Comparison of ENCODE assay signal across 6 cellular contexts in the genomic region with DNA sequence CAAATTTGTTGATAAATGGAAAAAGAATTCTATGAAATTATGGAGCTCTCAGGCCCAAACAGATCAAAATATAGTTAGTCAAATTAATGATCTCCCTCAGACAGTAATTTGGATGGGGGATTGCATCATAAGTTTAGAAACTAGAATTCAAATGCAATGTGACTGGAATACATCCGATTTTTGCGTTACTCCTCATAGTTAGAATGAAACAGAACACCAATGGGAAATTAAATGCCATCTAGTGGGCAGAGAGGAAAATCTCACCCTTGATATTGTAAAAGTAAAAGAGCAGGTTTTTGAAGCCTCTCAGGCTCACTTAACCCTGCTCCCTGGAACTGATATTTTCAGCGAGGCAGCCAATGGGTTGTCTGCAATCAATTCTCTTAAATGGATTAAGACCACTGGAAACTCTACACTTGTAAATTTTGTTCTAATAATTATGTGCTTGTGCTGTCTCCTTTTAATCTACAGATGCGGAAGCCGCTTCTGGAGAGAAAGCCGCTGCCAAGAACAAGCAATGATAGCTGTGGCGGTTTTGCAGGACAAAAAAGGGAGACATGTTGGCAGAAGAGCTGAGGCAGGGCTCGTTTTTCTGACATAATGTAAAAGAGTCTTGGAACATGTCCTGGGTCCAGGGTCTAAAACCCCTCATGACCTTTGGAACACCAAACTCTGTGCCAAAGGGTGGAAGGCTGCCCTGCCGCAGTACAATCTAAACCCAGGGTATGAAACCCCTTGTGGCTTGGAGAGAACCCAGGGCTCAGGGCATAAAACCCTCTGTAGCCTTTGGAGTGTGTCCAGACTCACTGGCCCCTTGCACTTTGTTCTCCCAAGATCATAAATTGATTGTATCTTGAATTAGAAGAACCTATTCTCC. TPM values are rescaled to one million over a fixed set of nuclear protein-coding genes. Genes with fewer than 3 reads are reported as not detected.
DNase-seq lines count a peak whose midpoint lies in the region; FAIRE-seq and TF ChIP-seq lines count a peak whose summit lies in the region.

No MANE protein-coding gene starts in this region.

- TF ChIP-seq CTCF in A673 (conservative IDR thresholded peaks at IDR 0.05; ENCODE audit: low read depth, low read length) (peak; percentile 68), HFFc6 (IDR thresholded peaks at IDR 0.05) (peak; percentile 78), bronchial epithelial cell (IDR thresholded peaks at IDR 0.05; ENCODE audit: insufficient read depth, low read length, severe bottlenecking) (peak; percentile 41)

- H3K9me3 ChIP-seq in A673 (ENCODE audit: low read depth, low read length, poor library complexity, severe bottlenecking): no peaks in the 10 kb centered on the region

- H3K27ac ChIP-seq in A673 (ENCODE audit: low read depth, low read length, poor library complexity, severe bottlenecking) (peak overlapping the region; percentile 17), rectal smooth muscle tissue (ENCODE audit: low read depth, low read length) (no peak overlapping the region)

- no peak overlapping the region for H3K27ac Mint-ChIP-seq in HFFc6

- H3K36me3 Mint-ChIP-seq in HFFc6 (ENCODE audit: low read depth): peaks cover 43% of the 10 kb centered on the region

- DNase-seq in A673 (ENCODE audit: low spot score): peak; percentile 72
- DNase-seq in HFFc6: peak; percentile 27
- peak; percentile 45 for DNase-seq in bronchial epithelial cell (ENCODE audit: low read depth)
- no peak for DNase-seq in stimulated activated CD4-positive, alpha-beta T cell treated with anti-CD3 and anti-CD28 coated beads, Interleukin-12 subunit alpha, Interleukin-12 subunit beta, amount 100 ng/mL, for 4 hours
- DNase-seq in SK-N-DZ (ENCODE audit: low spot score): no peak

- peaks cover 6% of the 10 kb centered on the region for H3K4me1 Mint-ChIP-seq in HFFc6 (ENCODE audit: low read depth)

- FAIRE-seq in bronchial epithelial cell (lab: Jason Lieb, UNC): no peak

- no peaks in the 10 kb centered on the region for H3K4me1 ChIP-seq in A673 (ENCODE audit: insufficient read depth, low read length, poor library complexity, severe bottlenecking)
- no peaks in the 10 kb centered on the region for H3K4me1 ChIP-seq in rectal smooth muscle tissue (ENCODE audit: control insufficient read depth, insufficient read depth, low read length)

- CTCF ChIA-PET in A673 (lab: Charles Lee): no interaction called here

- H3K4me3 ChIP-seq in A673 (ENCODE audit: low read depth, low read length, poor library complexity, severe bottlenecking) (no peak overlapping the region), bronchial epithelial cell (ENCODE audit: low read depth, low read length) (no peak overlapping the region), rectal smooth muscle tissue (ENCODE audit: low read length) (peak overlapping the region; percentile 13)

- H3K27me3 Mint-ChIP-seq in HFFc6 (ENCODE audit: insufficient read depth): peaks cover 2% of the 10 kb centered on the region; the same call in 1 of the 2 replicates

- POLR2A ChIA-PET in A673 (lab: Charles Lee; ENCODE audit: low non-redundant PET): no interaction called here

- peaks cover 13% of the 10 kb centered on the region for H3K9me3 Mint-ChIP-seq in HFFc6

- H3K4me3 Mint-ChIP-seq in HFFc6: no peak overlapping the region; the same call in 1 of the 2 replicates

- intact Hi-C loops in A673 (cut with micrococcal nuclease; ENCODE audit: unreplicated experiment): loop anchor here (2.0 to 5.0 kb wide), 2 partner anchors 493 to 801 kb away; a partner anchor contains a TSS

- peaks cover 7% of the 10 kb centered on the region for H3K36me3 ChIP-seq in A673 (ENCODE audit: insufficient read depth, low read length, poor library complexity, severe bottlenecking)
- no peaks in the 10 kb centered on the region for H3K36me3 ChIP-seq in bronchial epithelial cell (ENCODE audit: control insufficient read depth, insufficient read depth, low read length)
- H3K36me3 ChIP-seq in rectal smooth muscle tissue (ENCODE audit: control insufficient read depth, insufficient read depth, low read length): peaks cover 4% of the 10 kb centered on the region

- no peaks in the 10 kb centered on the region for H3K27me3 ChIP-seq in A673 (replicated peaks; ENCODE audit: insufficient read depth, low read depth, low read length, poor library complexity)
- no peaks in the 10 kb centered on the region for H3K27me3 ChIP-seq in bronchial epithelial cell (ENCODE audit: control insufficient read depth, insufficient read depth, low read length)
- no peaks in the 10 kb centered on the region for H3K27me3 ChIP-seq in rectal smooth muscle tissue (ENCODE audit: control insufficient read depth, insufficient read depth, low read length)

- H3K9ac ChIP-seq in rectal smooth muscle tissue (ENCODE audit: low read length): no peak overlapping the region

- no TSS peak for BruUV-seq in A673 (replicated peaks; lab: Mats Ljungman, UMichigan)

RNA-seq across cellular contexts. Expression of a gene that starts 12.9 kb away (rescaled TPM):
- 14.1 and 17.4 TPM in 2 replicates for total RNA-seq in A673 (2021)
- total RNA-seq in HFFc6 (2021; fragmentation: NEBNext Ultra II Directional; extraction: Animal tissue kit (Norgen Biotek cat#: 25700)): 10 to 100 TPM in 1 of 6 experiments, 1 to 10 TPM in 5; 6.8 to 10.3 (median 9.0) TPM
- total RNA-seq in bronchial epithelial cell: 14.2 and 15.5 TPM in 2 replicates
- polyA plus RNA-seq in SK-N-DZ (2014; cell fraction: cytosol; rRNA removed): 9.8 and 14.2 TPM in 2 replicates
- 17.6 and 17.8 TPM in 2 replicates for polyA plus RNA-seq in SK-N-DZ (2014; cell fraction: nucleus; rRNA removed)

RNA-seq across cellular contexts. Expression of a gene that starts 14.7 kb away (rescaled TPM):
- total RNA-seq in A673 (2021): 39.0 and 44.3 TPM in 2 replicates
- 1 to 10 TPM in 5 of 6 experiments, under 1 TPM in 1; 1.00 to 1.6 (median 1.3) TPM for total RNA-seq in HFFc6 (2021; fragmentation: NEBNext Ultra II Directional; extraction: Animal tissue kit (Norgen Biotek cat#: 25700))
- total RNA-seq in bronchial epithelial cell: 6.4 and 6.8 TPM in 2 replicates
- polyA plus RNA-seq in SK-N-DZ (2014; cell fraction: cytosol; rRNA removed): 19.4 and 20.1 TPM in 2 replicates
- polyA plus RNA-seq in SK-N-DZ (2014; cell fraction: nucleus; rRNA removed): 7.9 and 17.6 TPM in 2 replicates

RNA-seq across cellular contexts. Expression of a gene that starts 31.7 kb away (rescaled TPM):
- 16.9 and 22.9 TPM in 2 replicates for total RNA-seq in A673 (2021)
- under 1 TPM; 0.07 to 0.81 (median 0.46) TPM for total RNA-seq in HFFc6 (2021; fragmentation: NEBNext Ultra II Directional; extraction: Animal tissue kit (Norgen Biotek cat#: 25700))
- 5.5 and 6.1 TPM in 2 replicates for total RNA-seq in bronchial epithelial cell
- 0.10 TPM in 1 of 2 replicates, not detected in the other for polyA plus RNA-seq in SK-N-DZ (2014; cell fraction: cytosol; rRNA removed)
- 0.60 TPM in 1 of 2 replicates, not detected in the other for polyA plus RNA-seq in SK-N-DZ (2014; cell fraction: nucleus; rRNA removed)

RNA-seq across cellular contexts. Expression of a gene that starts 44.0 kb away (rescaled TPM):
- total RNA-seq in A673 (2021) (9.5 and 11.0 TPM in 2 replicates), bronchial epithelial cell (8.3 and 8.4 TPM in 2 replicates)
- 1 to 10 TPM; 2.8 to 3.9 (median 3.2) TPM for total RNA-seq in HFFc6 (2021; fragmentation: NEBNext Ultra II Directional; extraction: Animal tissue kit (Norgen Biotek cat#: 25700))
- polyA plus RNA-seq in SK-N-DZ (2014; cell fraction: cytosol; rRNA removed): 4.9 and 5.7 TPM in 2 replicates
- polyA plus RNA-seq in SK-N-DZ (2014; cell fraction: nucleus; rRNA removed): 4.5 and 8.7 TPM in 2 replicates

RNA-seq across cellular contexts. Expression of a gene that starts 53.9 kb away (rescaled TPM):
- total RNA-seq in A673 (2021): 40.5 and 43.2 TPM in 2 replicates
- total RNA-seq in HFFc6 (2021; fragmentation: NEBNext Ultra II Directional; extraction: Animal tissue kit (Norgen Biotek cat#: 25700)): 10 to 100 TPM; 22.6 to 28.6 (median 25.3) TPM
- total RNA-seq in bronchial epithelial cell: 11.8 and 19.5 TPM in 2 replicates
- 6.5 and 7.3 TPM in 2 replicates for polyA plus RNA-seq in SK-N-DZ (2014; cell fraction: cytosol; rRNA removed)
- 11.3 and 15.0 TPM in 2 replicates for polyA plus RNA-seq in SK-N-DZ (2014; cell fraction: nucleus; rRNA removed)

Comparison
In these comparisons a context has a peak if more than half of its experiments do, and no peak if none do; other contexts are left out.
1. DNase-seq: peak in A673 (single experiment), HFFc6 (single experiment) and bronchial epithelial cell (single experiment); none in stimulated activated CD4-positive, alpha-beta T cell treated with anti-CD3 and anti-CD28 coated beads, Interleukin-12 subunit alpha, Interleukin-12 subunit beta, amount 100 ng/mL, for 4 hours (single experiment) and SK-N-DZ (single experiment).
2. Peak in every context shown above with its lines, with median percentiles within 50 percentile points of each other: CTCF ChIP-seq.